ENCODE assay signal across 34 cellular contexts in the genomic region with DNA sequence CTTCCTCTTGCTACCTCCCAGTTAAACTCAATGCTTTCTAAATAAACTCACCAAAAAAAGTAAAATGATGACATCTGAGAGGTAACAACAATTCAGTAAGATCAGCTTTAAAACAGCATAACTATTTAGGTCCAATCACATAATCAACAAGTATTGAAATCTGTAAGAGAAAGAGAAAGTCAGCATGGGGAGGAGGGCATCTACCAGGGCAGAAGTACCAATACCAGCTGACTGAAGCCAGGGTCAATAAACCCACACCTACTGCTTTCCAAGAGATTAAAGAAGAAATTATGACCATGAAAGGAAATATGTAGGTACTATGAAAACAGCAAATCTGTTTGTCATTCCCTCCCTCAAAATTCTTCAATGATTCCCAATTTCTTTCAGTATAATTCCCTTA.
"Had no signal": no experiment of that assay in that cellular context is flagged by ENCODE, and none has a peak within 500 bp of the region (broad histone marks: within the 10 kb centered on the region; RNA-seq: fewer than 3 reads in every experiment).

No MANE protein-coding gene starts in this region.

- H3K4me3 ChIP-seq: MG63 had no signal

- H3K27me3 ChIP-seq: MG63 had no signal

- H3K4me2 ChIP-seq: KMS-11 had no signal

- H3K36me3 ChIP-seq: MG63 had no signal

- H3K27ac ChIP-seq: KMS-11 had no signal

- H3K9ac ChIP-seq: KMS-11 had no signal

- H3K9me3 ChIP-seq: MG63 had no signal

- DNase-seq: Karpas-422, Kasumi-1, KG1, MG63, MM.1S, MV-4-11, NCI-H1048, NCI-H1092, NCI-H1092 treated with DMSO at 0.1 percent for 48 hours, NCI-H1105, NCI-H1105 treated with DMSO at 0.1 percent for 48 hours, NCI-H1417, NCI-H1417 treated with DMSO at 0.1 percent for 48 hours, NCI-H1436, NCI-H1436 treated with DMSO at 0.1 percent for 48 hours, NCI-H146, NCI-H1694, NCI-H1694 treated with DMSO at 0.1 percent for 48 hours, NCI-H187, NCI-H187 treated with DMSO at 0.1 percent for 48 hours, NCI-H1930, NCI-H2029, NCI-H2029 treated with DMSO at 0.1 percent for 48 hours, NCI-H2081, NCI-H2081 treated with DMSO at 0.1 percent for 48 hours, NCI-H2107, NCI-H2171, NCI-H2171 treated with DMSO at 0.1 percent for 48 hours, NCI-H2227 treated with DMSO at 0.1 percent for 48 hours, NCI-H226, NCI-H345, NCI-H446, NCI-H446 treated with DMSO at 0.1 percent for 48 hours had no signal
